11 cellular contexts compared by ENCODE assay signal in the genomic region with DNA sequence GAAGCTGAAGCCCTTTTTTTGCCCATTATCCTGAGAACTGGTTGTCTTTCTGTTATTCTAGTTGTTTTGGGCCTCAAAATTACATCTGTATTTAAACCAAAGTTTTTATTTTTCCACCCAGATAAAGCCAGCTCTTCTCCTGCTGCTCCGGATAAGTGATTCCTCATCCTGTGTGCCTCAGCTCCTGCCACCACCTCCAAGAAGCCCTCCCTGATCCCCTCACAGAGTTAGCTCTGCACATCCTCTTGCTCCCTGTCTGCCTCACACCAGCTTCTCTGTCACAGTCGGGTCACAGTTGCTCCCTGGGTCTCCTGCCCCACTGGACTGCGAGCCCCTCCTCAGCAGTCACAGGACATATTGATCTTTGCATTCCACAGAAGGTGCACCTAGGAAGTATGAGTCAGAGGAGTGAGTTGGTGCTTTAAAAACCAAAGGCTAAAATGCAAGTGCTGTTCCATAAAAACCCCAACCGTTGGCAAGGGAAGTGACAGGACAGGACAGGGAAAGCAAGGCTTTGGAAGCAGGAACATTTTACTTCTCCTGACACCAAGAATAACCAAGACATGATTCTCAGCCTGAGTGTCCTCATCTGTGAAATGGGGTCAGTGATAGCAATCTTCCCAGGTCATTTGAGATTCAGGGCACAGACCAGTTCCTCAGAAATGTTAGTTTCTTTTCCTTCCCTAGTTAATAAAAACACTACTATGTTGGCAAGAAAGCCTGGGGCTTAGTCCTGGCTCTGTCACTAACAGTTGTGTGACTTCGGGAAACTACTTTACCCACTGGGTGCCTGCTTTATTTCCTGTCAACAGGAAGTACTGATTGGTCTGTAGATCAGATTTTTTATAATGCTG. TPM values are rescaled to one million over a fixed set of nuclear protein-coding genes. Genes with fewer than 3 reads are reported as not detected.
DNase-seq lines count a peak whose midpoint lies in the region; ATAC-seq and TF ChIP-seq lines count a peak whose summit lies in the region.
"Had no signal": no experiment of that assay in that cellular context is flagged by ENCODE, and none has a peak within 500 bp of the region (broad histone marks: within the 10 kb centered on the region; RNA-seq: fewer than 3 reads in every experiment).

No MANE protein-coding gene starts in this region.

- CTCF ChIA-PET in CD8-positive, alpha-beta memory T cell (lab: Charles Lee) = no interaction called here
- CTCF ChIA-PET in PC-9 (lab: Charles Lee) = interaction anchor here (1.0 to 1.2 kb wide), 2 partner anchors 95 to 165 kb away, joined by 3 read pairs; no protein-coding TSS in a partner anchor

- peak overlapping the region; percentile 63 for H3K4me2 ChIP-seq in PC-9

- no peaks in the 10 kb centered on the region for H4K20me1 ChIP-seq in PC-9 (ENCODE audit: insufficient read depth)

- intact Hi-C loops in PC-9 (cut with micrococcal nuclease; ENCODE audit: unreplicated experiment) = no loop called here
- intact Hi-C loops in psoas muscle (cut with DNase I) = loop anchor here in 1 of 2 donors (5.0 kb wide), 1 partner anchor 69 kb away; no protein-coding TSS in a partner anchor

- POLR2A ChIA-PET in CD8-positive, alpha-beta memory T cell (lab: Charles Lee) = no interaction called here
- POLR2A ChIA-PET in PC-9 (lab: Charles Lee; ENCODE audit: unreplicated experiment) = no interaction called here

- H2AFZ ChIP-seq in PC-9 = no peak overlapping the region

- H3K36me3 ChIP-seq in CD8-positive, alpha-beta memory T cell (ENCODE audit: insufficient read depth, low read length) = no peaks in the 10 kb centered on the region
- H3K36me3 ChIP-seq in PC-9 (ENCODE audit: low read depth) (no peaks in the 10 kb centered on the region), psoas muscle (ENCODE audit: insufficient read depth in 1 of 2, low read depth in 1 of 2) (no peaks in the 10 kb centered on the region)
- H3K36me3 ChIP-seq: tibial nerve had no signal

- 43 to 65% (median 43%) methylated on average over 5 of the region's 5 CpGs for WGBS in psoas muscle, 3 donors

- H3K9me3 Mint-ChIP-seq in CD8-positive, alpha-beta memory T cell = peaks cover 0 to 7% (median 5%) of the 10 kb centered on the region in 5 donors

- H3K27ac Mint-ChIP-seq in CD8-positive, alpha-beta memory T cell = peak overlapping the region in 4 of 8 donors; percentile 25 to 89 (median 74)

- peak overlapping the region in 5 of 7 donors; percentile 6 to 66 (median 30) for H3K4me3 Mint-ChIP-seq in CD8-positive, alpha-beta memory T cell

- H3K4me1 Mint-ChIP-seq in CD8-positive, alpha-beta memory T cell = peaks cover 18 to 44% (median 28%) of the 10 kb centered on the region in 3 donors

- H3K27me3 ChIP-seq in CD8-positive, alpha-beta memory T cell (ENCODE audit: insufficient read depth, low read length, poor library complexity, severe bottlenecking) = no peaks in the 10 kb centered on the region
- H3K27me3 ChIP-seq in PC-9 (ENCODE audit: insufficient read depth, low read depth) (no peaks in the 10 kb centered on the region), psoas muscle (ENCODE audit: insufficient read depth in 3 of 3, low read length in 2 of 3) (no peaks in the 10 kb centered on the region)
- H3K27me3 ChIP-seq: tibial nerve had no signal

- no peak for DNase-seq in CD8-positive, alpha-beta memory T cell
- peak in 1 of 2 experiments; percentile 90 for DNase-seq in PC-9
- no peak for DNase-seq in coronary artery (ENCODE audit: low spot score)
- no peak for DNase-seq in psoas muscle
- DNase-seq in putamen (ENCODE audit: low spot score) = no peak
- DNase-seq in HuH-7 (ENCODE audit: low spot score) = no peak
- no peak for DNase-seq in NCI-H2196 (lab: John Stamatoyannopoulos, UW; ENCODE audit: unreplicated experiment)
- DNase-seq: NCI-H187 had no signal

- peaks cover 56% of the 10 kb centered on the region for H3F3A ChIP-seq in PC-9 (ENCODE audit: insufficient read depth, low read depth)

- no TSS peak for BruUV-seq in PC-9 (replicated peaks; lab: Mats Ljungman, UMichigan)

- ATAC-seq in psoas muscle (peak in 2 of 4 donors; percentile 25 to 40), GM21447 (IDR thresholded peaks at IDR 0.05; ENCODE audit: unreplicated experiment) (no peak)

- no peaks in the 10 kb centered on the region for H3K9me3 ChIP-seq in CD8-positive, alpha-beta memory T cell (ENCODE audit: low read length)
- H3K9me3 ChIP-seq in PC-9 (ENCODE audit: insufficient read depth, low read depth) = no peaks in the 10 kb centered on the region
- no peaks in the 10 kb centered on the region for H3K9me3 ChIP-seq in psoas muscle
- H3K9me3 ChIP-seq: tibial nerve had no signal

- H3K79me2 ChIP-seq in PC-9 (ENCODE audit: low read depth) = no peaks in the 10 kb centered on the region

- H3K36me3 Mint-ChIP-seq in CD8-positive, alpha-beta memory T cell = peaks cover 0 to 5% (median 0%) of the 10 kb centered on the region in 3 donors

- TF ChIP-seq CTCF in PC-9 (conservative IDR thresholded peaks at IDR 0.05) = peak; percentile 17; the same call in 1 of the 2 replicates
- TF ChIP-seq CTCF in coronary artery (IDR thresholded peaks at IDR 0.05) = no peak
- no peak for TF ChIP-seq CTCF in psoas muscle (IDR thresholded peaks at IDR 0.05)

- H3K27me3 Mint-ChIP-seq in CD8-positive, alpha-beta memory T cell = peaks cover 13 to 30% of the 10 kb centered on the region in 2 donors

- no peaks in the 10 kb centered on the region for H3K9me2 ChIP-seq in PC-9 (ENCODE audit: insufficient read depth)

- no peak overlapping the region for H3K4me3 ChIP-seq in CD8-positive, alpha-beta memory T cell (ENCODE audit: low read length)
- H3K4me3 ChIP-seq in PC-9 = peak overlapping the region; percentile 2; the same call in 1 of the 2 replicates
- no peak overlapping the region for H3K4me3 ChIP-seq in coronary artery
- H3K4me3 ChIP-seq in psoas muscle = no peak overlapping the region
- H3K4me3 ChIP-seq: lung, tibial nerve had no signal

- H3K27ac ChIP-seq in CD8-positive, alpha-beta memory T cell (ENCODE audit: low read depth, low read length) = no peak overlapping the region
- H3K27ac ChIP-seq in PC-9 (peak overlapping the region; percentile 86), coronary artery (peak overlapping the region; percentile 61 to 79), psoas muscle (peak overlapping the region; percentile 79)

- H3K4me1 ChIP-seq in CD8-positive, alpha-beta memory T cell (ENCODE audit: insufficient read depth, low read length) = peaks cover 13% of the 10 kb centered on the region
- H3K4me1 ChIP-seq in PC-9 (replicated peaks; ENCODE audit: insufficient read depth) (peaks cover 63% of the 10 kb centered on the region), psoas muscle (peaks cover 36% of the 10 kb centered on the region)

RNA-seq across cellular contexts. Expression of gene EEPD1, which starts 36.5 kb away (rescaled TPM):
- total RNA-seq in CD8-positive, alpha-beta memory T cell = under 1 TPM; 0.66 to 0.84 TPM
- 15.0 TPM for polyA plus RNA-seq in CD8-positive, alpha-beta memory T cell
- total RNA-seq in PC-9 (2021) (6.0 and 9.4 TPM in 2 replicates), psoas muscle (10 to 100 TPM; 13.3 to 51.3 (median 32.7) TPM)
- 10 to 100 TPM in 2 of 3 donors, 1 to 10 TPM in 1; 7.3 to 61.2 (median 45.5) TPM for polyA plus RNA-seq in psoas muscle
